12 cellular contexts compared by ENCODE assay signal in genomic region chr6:24492475-24492874, GRCh38. TPM values are rescaled to one million over a fixed set of nuclear protein-coding genes. Genes with fewer than 3 reads are reported as not detected.
DNase-seq lines count a peak whose midpoint lies in the region; ATAC-seq and TF ChIP-seq lines count a peak whose summit lies in the region.
"Had no signal": no experiment of that assay in that cellular context is flagged by ENCODE, and none has a peak within 500 bp of the region (broad histone marks: within the 10 kb centered on the region; RNA-seq: fewer than 3 reads in every experiment).

No MANE protein-coding gene starts in this region.

- ATAC-seq in right cardiac atrium = no peak
- ATAC-seq in heart left ventricle = no peak
- no peak for ATAC-seq in esophagus mucosa
- ATAC-seq in GM21515 (IDR thresholded peaks at IDR 0.05; ENCODE audit: unreplicated experiment) = no peak
- ATAC-seq: left lung had no signal

- peaks cover 17% of the 10 kb centered on the region for H3K36me3 Mint-ChIP-seq in activated naive CD8-positive, alpha-beta T cell treated with anti-CD3 and anti-CD28 coated beads for 36 hours

- no peak for TF ChIP-seq EP300 in tibial nerve (IDR thresholded peaks at IDR 0.05)

- TF ChIP-seq POLR2A in heart left ventricle (IDR thresholded peaks at IDR 0.05) (no peak), tibial nerve (IDR thresholded peaks at IDR 0.05) (no peak)

- peaks cover 13% of the 10 kb centered on the region for H3K4me1 Mint-ChIP-seq in activated naive CD8-positive, alpha-beta T cell treated with anti-CD3 and anti-CD28 coated beads for 36 hours

- H3K4me3 ChIP-seq in right cardiac atrium (ENCODE audit: low read length) (no peak overlapping the region), heart left ventricle (no peak overlapping the region), epithelial cell of esophagus (ENCODE audit: low read length) (no peak overlapping the region), tibial nerve (no peak overlapping the region)
- H3K4me3 ChIP-seq: left lung, skin epidermis, thoracic aorta had no signal

- TF ChIP-seq CTCF in heart left ventricle (IDR thresholded peaks at IDR 0.05) = peak in 4 of 12 donors; percentile 24 to 32 (median 26)
- TF ChIP-seq CTCF in epithelial cell of esophagus (IDR thresholded peaks at IDR 0.05; ENCODE audit: insufficient read depth, low read depth, low read length, missing control alignments) = peak; percentile 19
- TF ChIP-seq CTCF in tibial nerve (IDR thresholded peaks at IDR 0.05) = no peak

- no peak overlapping the region for H3K4me3 Mint-ChIP-seq in activated naive CD8-positive, alpha-beta T cell treated with anti-CD3 and anti-CD28 coated beads for 36 hours

- H3K9me3 Mint-ChIP-seq in activated naive CD8-positive, alpha-beta T cell treated with anti-CD3 and anti-CD28 coated beads for 36 hours = peaks cover 10% of the 10 kb centered on the region

- H3K4me1 ChIP-seq in right cardiac atrium (ENCODE audit: control insufficient read depth, insufficient read depth, low read length) (no peaks in the 10 kb centered on the region), heart left ventricle (peaks cover 0 to 28% (median 8%) of the 10 kb centered on the region in 12 donors), tibial nerve (peaks cover 0 to 21% (median 8%) of the 10 kb centered on the region in 4 donors)

- no peak overlapping the region for H3K27ac Mint-ChIP-seq in activated naive CD8-positive, alpha-beta T cell treated with anti-CD3 and anti-CD28 coated beads for 36 hours

- H3K36me3 ChIP-seq in heart left ventricle (no peaks in the 10 kb centered on the region), tibial nerve (peaks cover 0 to 8% (median 0%) of the 10 kb centered on the region in 3 donors)
- H3K36me3 ChIP-seq: left lung, thoracic aorta had no signal

- DNase-seq in right cardiac atrium (peak in 2 of 3 donors; percentile 18 to 56), heart left ventricle (no peak), NCI-H460 (ENCODE audit: extremely low read depth, low read depth) (peak; percentile 14), epithelial cell of esophagus (ENCODE audit: low read depth) (peak; percentile 13), tibial nerve (ENCODE audit: low spot score in 2 of 2) (no peak)
- no peak for DNase-seq in activated naive CD8-positive, alpha-beta T cell treated with anti-CD3 and anti-CD28 coated beads for 36 hours
- DNase-seq: DMS53 had no signal

- H3K27me3 Mint-ChIP-seq in activated naive CD8-positive, alpha-beta T cell treated with anti-CD3 and anti-CD28 coated beads for 36 hours = no peaks in the 10 kb centered on the region

- intact Hi-C loops in right cardiac atrium (cut with DNase I) = no loop called here
- intact Hi-C loops in heart left ventricle (cut with DNase I) = loop anchor here in 1 of 10 donors (10.0 kb wide), 1 partner anchor 202 kb away; no protein-coding TSS in a partner anchor

- H3K27ac ChIP-seq in right cardiac atrium (ENCODE audit: low read length) (no peak overlapping the region), heart left ventricle (no peak overlapping the region), tibial nerve (no peak overlapping the region)
- H3K27ac ChIP-seq: left lung, skin epidermis, thoracic aorta had no signal

- H3K27me3 ChIP-seq in right cardiac atrium (ENCODE audit: control insufficient read depth, insufficient read depth) (no peaks in the 10 kb centered on the region), heart left ventricle (peaks cover 0 to 5% (median 0%) of the 10 kb centered on the region in 9 donors), tibial nerve (no peaks in the 10 kb centered on the region)

- WGBS in right cardiac atrium = 75% methylated on average over 3 of the region's 3 CpGs
- 72 to 80% (median 76%) methylated on average over 3 of the region's 3 CpGs for WGBS in heart left ventricle, 4 donors
- 80 to 81% methylated on average over 3 of the region's 3 CpGs for WGBS in tibial nerve, 2 donors

- H3K9me3 ChIP-seq in right cardiac atrium (ENCODE audit: control insufficient read depth, low read length) (no peaks in the 10 kb centered on the region), heart left ventricle (peaks cover 0 to 4% (median 0%) of the 10 kb centered on the region in 12 donors), tibial nerve (no peaks in the 10 kb centered on the region)
- H3K9me3 ChIP-seq: left lung, thoracic aorta had no signal

RNA-seq across cellular contexts. Expression of gene ALDH5A1, which starts 2.3 kb away (rescaled TPM):
- total RNA-seq in right cardiac atrium = 10 to 100 TPM; 10.9 to 16.5 (median 14.9) TPM
- 7.7 TPM for polyA plus RNA-seq in right cardiac atrium
- 10 to 100 TPM; 16.6 to 35.5 (median 20.6) TPM for total RNA-seq in heart left ventricle
- polyA plus RNA-seq in heart left ventricle = 1 to 10 TPM; 3.0 to 8.9 TPM
- 4.5 and 4.6 TPM in 2 replicates for total RNA-seq in NCI-H460 (2014; rRNA removed; shearing (Covaris generic))
- polyA plus RNA-seq in NCI-H460 (2014; cell fraction: nucleus; rRNA removed) = 5.8 and 6.4 TPM in 2 replicates
- total RNA-seq in activated naive CD8-positive, alpha-beta T cell treated with anti-CD3 and anti-CD28 coated beads for 36 hours = 10 to 100 TPM; 18.2 to 20.9 TPM
- 13.4 TPM for total RNA-seq in esophagus mucosa
- 10 to 100 TPM in 3 of 4 donors, 1 to 10 TPM in 1; 7.8 to 12.0 (median 11.5) TPM for total RNA-seq in tibial nerve

RNA-seq across cellular contexts. Expression of gene GPLD1, which starts 3.1 kb away (rescaled TPM):
- total RNA-seq in right cardiac atrium (1 to 10 TPM; 1.0 to 1.6 (median 1.2) TPM), heart left ventricle (under 1 TPM; 0.39 to 0.99 (median 0.85) TPM), esophagus mucosa (1.4 TPM), tibial nerve (1 to 10 TPM; 2.7 to 3.6 (median 3.0) TPM)
- polyA plus RNA-seq in right cardiac atrium (0.52 TPM), heart left ventricle (under 1 TPM; 0.18 to 0.34 TPM)
- total RNA-seq in NCI-H460 (2014; rRNA removed; shearing (Covaris generic)) = 0.63 and 1.6 TPM in 2 replicates
- polyA plus RNA-seq in NCI-H460 (2014; cell fraction: nucleus; rRNA removed) = 0.93 and 4.1 TPM in 2 replicates
- total RNA-seq in activated naive CD8-positive, alpha-beta T cell treated with anti-CD3 and anti-CD28 coated beads for 36 hours = 1 to 10 TPM in 1 of 2 experiments, under 1 TPM in 1; 0.74 to 1.1 TPM

Comparison
In these comparisons a context has a peak if more than half of its experiments do, and no peak if none do; other contexts are left out.
1. DNase-seq: peak in right cardiac atrium (2 of 3), NCI-H460 (single experiment) and epithelial cell of esophagus (single experiment); none in heart left ventricle (0 of 5), activated naive CD8-positive, alpha-beta T cell treated with anti-CD3 and anti-CD28 coated beads for 36 hours (single experiment) and tibial nerve (0 of 2).